Comparison of ENCODE assay signal across 8 cellular contexts in the genomic region with DNA sequence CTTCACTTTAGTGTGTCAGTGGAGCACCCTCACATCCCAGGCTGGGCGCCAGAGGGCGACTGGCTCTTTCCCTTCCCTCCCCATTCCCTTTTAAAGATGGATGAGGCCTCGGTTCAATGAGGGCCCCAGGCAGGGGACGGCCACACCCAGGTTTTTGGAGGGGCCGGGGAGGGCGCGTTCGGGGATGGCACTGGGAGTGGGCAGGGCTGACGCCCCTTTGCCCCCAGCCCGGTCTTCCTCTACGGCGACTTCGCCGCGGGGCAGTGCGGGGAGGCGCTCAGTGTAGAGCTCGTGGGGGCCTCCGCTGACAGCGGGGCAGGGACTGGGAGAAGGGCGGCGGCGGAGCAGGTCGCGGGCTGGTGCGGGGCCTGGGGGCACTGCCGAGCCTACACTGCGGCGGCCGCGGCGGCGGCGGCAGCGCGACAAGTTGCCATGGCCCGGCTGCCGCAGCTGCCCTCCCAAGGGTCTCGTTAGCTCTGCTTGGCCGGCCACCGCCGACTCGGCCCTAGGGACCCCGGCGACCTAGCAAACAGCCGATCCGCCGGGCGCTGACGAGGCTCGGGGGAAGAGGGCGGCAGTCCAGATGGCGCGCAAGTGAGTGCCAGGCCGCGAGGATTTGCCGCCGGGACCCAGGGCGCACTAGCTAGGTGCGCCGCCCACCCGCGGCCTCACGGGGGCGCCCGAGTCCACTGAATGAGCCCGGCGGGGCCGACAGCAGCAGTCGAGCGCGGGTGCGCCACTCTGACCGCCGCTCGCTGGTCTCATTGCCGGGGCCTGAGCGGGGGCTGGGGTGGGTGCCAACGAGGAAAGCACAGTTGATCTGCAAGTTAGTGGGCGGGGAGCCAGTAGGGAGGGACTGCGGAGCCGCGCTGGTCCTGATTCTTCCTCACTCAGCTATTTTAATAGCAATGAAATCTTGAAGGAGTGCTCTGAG.
A peak's percentile ranks its signal among the peaks of the same experiment; 100 is the strongest.
DNase-seq lines count a peak whose midpoint lies in the region; ATAC-seq and TF ChIP-seq lines count a peak whose summit lies in the region.

No MANE protein-coding gene starts in this region.

- POLR2A ChIA-PET in activated CD4-positive, alpha-beta T cell treated with anti-CD3 and anti-CD28 coated beads for 36 hours (lab: Charles Lee): no interaction called here

- H3K4me1 Mint-ChIP-seq in activated CD4-positive, alpha-beta T cell treated with anti-CD3 and anti-CD28 coated beads for 36 hours: peaks cover 3% of the 10 kb centered on the region

- ATAC-seq in GM18909 (IDR thresholded peaks at IDR 0.05; ENCODE audit: poor library complexity, unreplicated experiment) (peak; percentile 94), HG03175 (IDR thresholded peaks at IDR 0.05; ENCODE audit: unreplicated experiment) (peak; percentile 93)
- ATAC-seq in activated CD4-positive, alpha-beta T cell treated with anti-CD3 and anti-CD28 coated beads for 36 hours: peak; percentile 95

- H3K27ac ChIP-seq in layer of hippocampus (ENCODE audit: low read depth, low read length): peak overlapping the region; percentile 25

- H3K27ac Mint-ChIP-seq in activated CD4-positive, alpha-beta T cell treated with anti-CD3 and anti-CD28 coated beads for 36 hours: no peak overlapping the region

- TF ChIP-seq CTCF in AG10803 (conservative IDR thresholded peaks at IDR 0.05; ENCODE audit: low read length) (peak; percentile 68), choroid plexus epithelial cell (conservative IDR thresholded peaks at IDR 0.05; ENCODE audit: low read depth, low read length) (peak; percentile 81)

- H3K4me3 Mint-ChIP-seq in activated CD4-positive, alpha-beta T cell treated with anti-CD3 and anti-CD28 coated beads for 36 hours: peak overlapping the region; percentile 60

- CTCF ChIA-PET in activated CD4-positive, alpha-beta T cell treated with anti-CD3 and anti-CD28 coated beads for 36 hours (lab: Charles Lee): interaction anchor here (0.5 to 3.1 kb wide), 39 partner anchors 9 to 1897 kb away, joined by 3 to 36 read pairs (median 3); partner anchors contain the start of genes OR51D1, OR52K1, OR52M1 and TRIM21

- H3K27me3 Mint-ChIP-seq in activated CD4-positive, alpha-beta T cell treated with anti-CD3 and anti-CD28 coated beads for 36 hours: no peaks in the 10 kb centered on the region

- no peaks in the 10 kb centered on the region for H3K9me3 Mint-ChIP-seq in activated CD4-positive, alpha-beta T cell treated with anti-CD3 and anti-CD28 coated beads for 36 hours (ENCODE audit: low read depth)

- DNase-seq in AG10803 (ENCODE audit: low read depth): peak; percentile 82
- DNase-seq in NCI-H446 (lab: John Stamatoyannopoulos, UW): peak; percentile 80 to 92
- peak; percentile 92 for DNase-seq in activated CD4-positive, alpha-beta T cell treated with anti-CD3 and anti-CD28 coated beads for 36 hours
- DNase-seq in choroid plexus epithelial cell (ENCODE audit: low read depth): peak; percentile 81
- peak; percentile 62 to 83 for DNase-seq in stimulated activated CD4-positive, alpha-beta T cell treated with anti-CD3 and anti-CD28 coated beads, Interleukin-15, amount 100 ng/mL, for 48 hours (ENCODE audit: low read depth in 2 of 2)

- no peaks in the 10 kb centered on the region for H3K27me3 ChIP-seq in layer of hippocampus (ENCODE audit: control insufficient read depth, insufficient read depth, low read length)

- H3K36me3 Mint-ChIP-seq in activated CD4-positive, alpha-beta T cell treated with anti-CD3 and anti-CD28 coated beads for 36 hours (ENCODE audit: low read depth): no peaks in the 10 kb centered on the region

- H3K4me3 ChIP-seq in AG10803 (ENCODE audit: low read length) (peak overlapping the region; percentile 67), choroid plexus epithelial cell (ENCODE audit: low read depth, low read length) (peak overlapping the region; percentile 71)

- intact Hi-C loops in activated CD4-positive, alpha-beta T cell treated with anti-CD3 and anti-CD28 coated beads for 36 hours (cut with DNase I, micrococcal nuclease): loop anchor here (1.0 to 10.0 kb wide), 8 partner anchors 206 to 1194 kb away; partner anchors contain the start of genes TRIM21 (in 2 of the 2), OR51D1 (in 1 of the 2) and TRIM68 (in 1 of the 2)

Comparison
In these comparisons a context has a peak if more than half of its experiments do, and no peak if none do; other contexts are left out.
1. Peak in every context shown above with its lines: DNase-seq, ATAC-seq, H3K4me3 ChIP-seq and H3K27ac ChIP-seq.